9 cellular contexts compared by ENCODE assay signal in genomic region chr2:218229851-218230250, GRCh38. TPM values are rescaled to one million over a fixed set of nuclear protein-coding genes. Genes with fewer than 3 reads are reported as not detected.
DNase-seq lines count a peak whose midpoint lies in the region; FAIRE-seq and TF ChIP-seq lines count a peak whose summit lies in the region.
"Had no signal": no experiment of that assay in that cellular context is flagged by ENCODE, and none has a peak within 500 bp of the region (broad histone marks: within the 10 kb centered on the region; RNA-seq: fewer than 3 reads in every experiment).

No MANE protein-coding gene starts in this region.

- TF ChIP-seq POLR2A in endothelial cell of umbilical vein (IDR thresholded peaks at IDR 0.05; ENCODE audit: low read depth, low read length), result no peak

- H3K9me3 ChIP-seq in endothelial cell of umbilical vein (replicated peaks; ENCODE audit: control insufficient read depth, insufficient read depth, low read length) (no peaks in the 10 kb centered on the region), smooth muscle cell (replicated peaks; ENCODE audit: low read depth) (no peaks in the 10 kb centered on the region)

- TF ChIP-seq CTCF in endothelial cell of umbilical vein (IDR thresholded peaks at IDR 0.05; ENCODE audit: extremely low read depth in 1 of 2, insufficient read depth in 1 of 2, low read depth in 1 of 2, low read length in 2 of 2) (no peak), smooth muscle cell (IDR thresholded peaks at IDR 0.05; ENCODE audit: borderline replicate concordance, insufficient read depth, poor library complexity, severe bottlenecking) (no peak), GM13976 (IDR thresholded peaks at IDR 0.05; ENCODE audit: borderline replicate concordance, control extremely low read depth, extremely low read depth, insufficient read depth, missing control alignments) (no peak)

- H3K27me3 ChIP-seq in endothelial cell of umbilical vein (ENCODE audit: control insufficient read depth in 2 of 2, insufficient read depth in 2 of 2, low read length in 2 of 2) (no peaks in the 10 kb centered on the region), smooth muscle cell (ENCODE audit: low read depth) (no peaks in the 10 kb centered on the region)

- 75% methylated on average over 4 of the region's 4 CpGs for WGBS in smooth muscle cell (ENCODE audit: low lambda C conversion rate)

- CTCF ChIA-PET in endothelial cell of umbilical vein (lab: Charles Lee), result interaction anchor here (1.1 to 1.5 kb wide), 5 partner anchors 9 to 44 kb away, joined by 3 to 8 read pairs (median 4); partner anchors contain the start of gene ARPC2

- peak; percentile 62 for DNase-seq in RPMI8226
- no peak for DNase-seq in endothelial cell of umbilical vein (ENCODE audit: low read depth, low spot score)
- DNase-seq in smooth muscle cell (lab: John Stamatoyannopoulos, UW; ENCODE audit: unreplicated experiment), result no peak
- DNase-seq in DMS 273 treated with DMSO at 0.1 percent for 48 hours (lab: John Stamatoyannopoulos, UW), result no peak
- DNase-seq in GM13976 (ENCODE audit: low spot score), result no peak
- no peak for DNase-seq in hepatic stellate cell (ENCODE audit: low spot score)
- DNase-seq in NCI-H510A treated with DMSO at 0.1 percent for 48 hours (lab: John Stamatoyannopoulos, UW), result no peak
- DNase-seq: T1000 had no signal

- no peaks in the 10 kb centered on the region for H3K9me1 ChIP-seq in endothelial cell of umbilical vein (replicated peaks; ENCODE audit: control insufficient read depth, extremely low read depth, insufficient read depth, low read length)

- H3K36me3 ChIP-seq in endothelial cell of umbilical vein (ENCODE audit: control insufficient read depth in 2 of 2, extremely low read depth in 1 of 2, insufficient read depth in 2 of 2, low read length in 2 of 2) (peaks cover 30 to 44% of the 10 kb centered on the region in 2 experiments), smooth muscle cell (ENCODE audit: low read depth) (peaks cover 20% of the 10 kb centered on the region)

- intact Hi-C loops in endothelial cell of umbilical vein (cut with micrococcal nuclease), result loop anchor here (1.0 to 5.0 kb wide), 3 partner anchors 11 to 177 kb away; no protein-coding TSS in a partner anchor

- in situ Hi-C loops in GM13976 (cut with MboI; ENCODE audit: low sequenced_read_pairs, unreplicated experiment), result no loop called here

- H4K20me1 ChIP-seq in endothelial cell of umbilical vein (replicated peaks; ENCODE audit: control insufficient read depth, extremely low read depth, insufficient read depth, low read length) (no peaks in the 10 kb centered on the region), smooth muscle cell (ENCODE audit: low read depth) (peaks cover 95% of the 10 kb centered on the region)

- peaks cover 31% of the 10 kb centered on the region for H3K4me1 ChIP-seq in endothelial cell of umbilical vein (ENCODE audit: control insufficient read depth, extremely low read depth, insufficient read depth, low read length)
- peaks cover 10% of the 10 kb centered on the region for H3K4me1 ChIP-seq in smooth muscle cell (ENCODE audit: low read depth)

- POLR2A ChIA-PET in endothelial cell of umbilical vein (lab: Charles Lee), result interaction anchor here (1.0 kb wide), 1 partner anchor 41 kb away, joined by 4 read pairs; the partner anchor contains the start of genes AAMP and PNKD

- H3F3A ChIP-seq in smooth muscle cell (ENCODE audit: low read depth), result peaks cover 78% of the 10 kb centered on the region

- TSS peak; percentile 65 for BruUV-seq in endothelial cell of umbilical vein (replicated peaks; lab: Mats Ljungman, UMichigan)

- H3K79me2 ChIP-seq in endothelial cell of umbilical vein (ENCODE audit: control insufficient read depth, insufficient read depth, low read length) (peaks cover 62% of the 10 kb centered on the region), smooth muscle cell (ENCODE audit: low read depth) (peaks cover 77% of the 10 kb centered on the region)

- H3K4me2 ChIP-seq in endothelial cell of umbilical vein (ENCODE audit: insufficient read depth, low read length) (peak overlapping the region; percentile 86), smooth muscle cell (peak overlapping the region; percentile 70)

- peak overlapping the region; percentile 32; the same call in 1 of the 2 replicates for H3K4me3 ChIP-seq in GM08714 (ENCODE audit: low read length)
- no peak overlapping the region for H3K4me3 ChIP-seq in endothelial cell of umbilical vein (replicated peaks in 1 of 3; ENCODE audit: insufficient read depth in 1 of 3, low read depth in 1 of 3, low read length in 3 of 3)
- peak overlapping the region; percentile 9 for H3K4me3 ChIP-seq in smooth muscle cell

- H3K9ac ChIP-seq in endothelial cell of umbilical vein (replicated peaks; ENCODE audit: extremely low read depth, insufficient read depth, low read length) (peak overlapping the region; percentile 19), smooth muscle cell (ENCODE audit: low read depth) (no peak overlapping the region)

- FAIRE-seq in endothelial cell of umbilical vein (lab: Jason Lieb, UNC), result peak; percentile 70

- H3K27ac ChIP-seq in endothelial cell of umbilical vein (ENCODE audit: insufficient read depth, low read depth, low read length) (peak overlapping the region; percentile 70), smooth muscle cell (ENCODE audit: low read depth) (peak overlapping the region; percentile 87)

- dilution Hi-C loops in endothelial cell of umbilical vein (cut with MboI; ENCODE audit: extremely low pct_ligation_motif_present, low sequenced_read_pairs), result no loop called here

- H2AFZ ChIP-seq in endothelial cell of umbilical vein (ENCODE audit: low read depth, low read length), result no peak overlapping the region
- H2AFZ ChIP-seq in smooth muscle cell (ENCODE audit: low read depth), result no peak overlapping the region

TF ChIP-seq in endothelial cell of umbilical vein, 7 proteins besides CTCF, POLR2A, EP300 and RAD21:
- TF ChIP-seq POLR2AphosphoS5 (IDR thresholded peaks at IDR 0.05; ENCODE audit: insufficient read depth, low read depth, low read length) (no peak), MYC (IDR thresholded peaks at IDR 0.05; ENCODE audit: low read depth, low read length) (no peak), MAX (IDR thresholded peaks at IDR 0.05; ENCODE audit: insufficient read depth, insufficient read length) (no peak), EZH2 (IDR thresholded peaks at IDR 0.05; ENCODE audit: borderline replicate concordance, low read depth, low read length, severe bottlenecking) (no peak), FOS (IDR thresholded peaks at IDR 0.05; ENCODE audit: borderline replicate concordance, insufficient read depth, low read length) (no peak)

RNA-seq across cellular contexts. Expression of gene ARPC2, which starts 12.9 kb away (rescaled TPM):
- total RNA-seq in endothelial cell of umbilical vein (455 and 483 TPM in 2 replicates), smooth muscle cell (645 and 653 TPM in 2 replicates)
- polyA plus RNA-seq in endothelial cell of umbilical vein (417 and 433 TPM in 2 replicates), smooth muscle cell (858 and 872 TPM in 2 replicates)
- polyA plus RNA-seq in endothelial cell of umbilical vein (2011; cell fraction: cytosol; rRNA removed), result 499 and 555 TPM in 2 replicates
- polyA plus RNA-seq in endothelial cell of umbilical vein (2011; cell fraction: nucleus; rRNA removed), result 278 and 328 TPM in 2 replicates
- polyA plus RNA-seq in endothelial cell of umbilical vein (2012), result 474 and 501 TPM in 2 replicates
- polyA minus RNA-seq in endothelial cell of umbilical vein, result 393 and 414 TPM in 2 replicates
- 95.7 TPM for polyA minus RNA-seq in endothelial cell of umbilical vein (2011; cell fraction: cytosol; rRNA and poly(A)+ RNA removed)
- polyA minus RNA-seq in endothelial cell of umbilical vein (2011; cell fraction: nucleus; rRNA and poly(A)+ RNA removed), result 178 and 226 TPM in 2 replicates

RNA-seq across cellular contexts. Expression of gene GPBAR1, which starts 31.0 kb away (rescaled TPM):
- total RNA-seq in endothelial cell of umbilical vein (0.60 and 0.75 TPM in 2 replicates), smooth muscle cell (0.94 and 1.3 TPM in 2 replicates)
- polyA plus RNA-seq in endothelial cell of umbilical vein (0.14 TPM in 2 replicates), smooth muscle cell (1.6 and 2.6 TPM in 2 replicates)
- polyA plus RNA-seq in endothelial cell of umbilical vein (2011; cell fraction: cytosol; rRNA removed), result 0.03 and 0.20 TPM in 2 replicates
- polyA plus RNA-seq in endothelial cell of umbilical vein (2011; cell fraction: nucleus; rRNA removed), result 0.53 and 0.60 TPM in 2 replicates
- 0.15 and 0.25 TPM in 2 replicates for polyA plus RNA-seq in endothelial cell of umbilical vein (2012)
- 0.57 and 0.61 TPM in 2 replicates for polyA minus RNA-seq in endothelial cell of umbilical vein
- polyA minus RNA-seq in endothelial cell of umbilical vein (2011; cell fraction: cytosol; rRNA and poly(A)+ RNA removed), result not detected
- 0.72 and 1.3 TPM in 2 replicates for polyA minus RNA-seq in endothelial cell of umbilical vein (2011; cell fraction: nucleus; rRNA and poly(A)+ RNA removed)

RNA-seq across cellular contexts. Expression of gene AAMP, which starts 40.1 kb away (rescaled TPM):
- total RNA-seq in endothelial cell of umbilical vein (59.7 and 69.3 TPM in 2 replicates), smooth muscle cell (58.9 and 71.5 TPM in 2 replicates)
- polyA plus RNA-seq in endothelial cell of umbilical vein (84.4 and 99.0 TPM in 2 replicates), smooth muscle cell (95.8 and 135 TPM in 2 replicates)
- polyA plus RNA-seq in endothelial cell of umbilical vein (2011; cell fraction: cytosol; rRNA removed), result 75.4 and 77.0 TPM in 2 replicates
- polyA plus RNA-seq in endothelial cell of umbilical vein (2011; cell fraction: nucleus; rRNA removed), result 106 and 107 TPM in 2 replicates
- polyA plus RNA-seq in endothelial cell of umbilical vein (2012), result 61.2 and 63.0 TPM in 2 replicates
- 44.1 and 48.6 TPM in 2 replicates for polyA minus RNA-seq in endothelial cell of umbilical vein
- 29.8 TPM for polyA minus RNA-seq in endothelial cell of umbilical vein (2011; cell fraction: cytosol; rRNA and poly(A)+ RNA removed)
- 18.0 and 19.7 TPM in 2 replicates for polyA minus RNA-seq in endothelial cell of umbilical vein (2011; cell fraction: nucleus; rRNA and poly(A)+ RNA removed)

RNA-seq across cellular contexts. Expression of gene PNKD, which starts 40.5 kb away (rescaled TPM):
- total RNA-seq in endothelial cell of umbilical vein (56.1 and 56.6 TPM in 2 replicates), smooth muscle cell (26.1 and 42.0 TPM in 2 replicates)
- polyA plus RNA-seq in endothelial cell of umbilical vein (88.3 and 98.9 TPM in 2 replicates), smooth muscle cell (109 and 126 TPM in 2 replicates)
- 81.0 and 85.8 TPM in 2 replicates for polyA plus RNA-seq in endothelial cell of umbilical vein (2011; cell fraction: cytosol; rRNA removed)
- 38.6 and 41.8 TPM in 2 replicates for polyA plus RNA-seq in endothelial cell of umbilical vein (2011; cell fraction: nucleus; rRNA removed)
- polyA plus RNA-seq in endothelial cell of umbilical vein (2012), result 67.0 and 68.1 TPM in 2 replicates
- 27.1 and 28.2 TPM in 2 replicates for polyA minus RNA-seq in endothelial cell of umbilical vein
- 10.1 TPM for polyA minus RNA-seq in endothelial cell of umbilical vein (2011; cell fraction: cytosol; rRNA and poly(A)+ RNA removed)
- polyA minus RNA-seq in endothelial cell of umbilical vein (2011; cell fraction: nucleus; rRNA and poly(A)+ RNA removed), result 7.1 and 10.4 TPM in 2 replicates

Comparison
In these comparisons a context has a peak if more than half of its experiments do, and no peak if none do; other contexts are left out.
1. H3K4me3 ChIP-seq: peak in GM08714 (single experiment) and smooth muscle cell (single experiment); none in endothelial cell of umbilical vein (0 of 3).